1 cellular context compared by ENCODE assay signal in the genomic region with DNA sequence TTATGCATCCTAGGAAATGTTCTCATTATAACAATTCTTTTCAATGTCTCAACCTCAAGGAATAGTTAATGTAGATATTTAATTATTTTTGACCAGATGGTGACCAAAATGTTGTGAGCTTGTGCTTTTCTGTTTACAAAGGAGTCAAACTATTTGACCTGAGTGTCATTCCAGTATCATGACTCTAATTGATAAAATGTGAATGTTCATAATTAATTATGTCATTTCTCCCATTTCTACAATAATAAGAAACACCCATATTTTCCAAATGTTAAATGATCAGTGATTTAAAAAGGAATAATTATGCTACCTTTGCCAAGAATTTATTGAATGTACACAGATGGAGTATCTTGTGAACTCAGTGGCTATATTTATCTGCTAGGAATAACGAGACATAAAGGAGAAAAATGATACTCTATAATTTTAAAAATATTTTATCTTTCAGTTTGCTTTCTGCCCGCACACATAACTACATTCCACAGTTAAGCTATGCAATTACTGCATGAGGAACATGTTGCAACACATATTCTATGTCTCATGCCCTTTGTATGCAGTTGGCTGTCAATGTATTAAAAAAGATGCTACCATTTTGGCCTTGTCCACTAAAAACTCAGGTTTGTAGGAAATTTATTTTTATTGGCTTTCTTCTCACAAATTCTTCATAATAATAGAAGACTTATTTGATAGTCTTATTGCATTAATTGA.
TF ChIP-seq lines count a peak whose summit lies in the region.

No MANE protein-coding gene starts in this region.

TF ChIP-seq in IMR-90, 13 proteins besides CTCF, POLR2A, EP300 and RAD21:
- TF ChIP-seq CHD1 (IDR thresholded peaks at IDR 0.05; ENCODE audit: low read depth, low read length) (no peak), CEBPB (IDR thresholded peaks at IDR 0.05; ENCODE audit: low read depth, low read length) (peak; percentile 90)
